ENCODE assay signal across 1 cellular context in genomic region chr7:151917791-151918311, GRCh38.
TF ChIP-seq lines count a peak whose summit lies in the region.

No MANE protein-coding gene starts in this region.

TF ChIP-seq in SK-N-SH, 30 proteins besides CTCF, POLR2A, EP300 and RAD21 (continued from another document):
- TF ChIP-seq USF2 (IDR thresholded peaks at IDR 0.05; ENCODE audit: borderline replicate concordance, low read depth, low read length) (no peak), FOXM1 (IDR thresholded peaks at IDR 0.05; ENCODE audit: low read depth) (no peak), MAX (IDR thresholded peaks at IDR 0.05; ENCODE audit: low read depth) (no peak), NRF1 (IDR thresholded peaks at IDR 0.05; ENCODE audit: low read depth, low read length) (no peak), TCF12 (IDR thresholded peaks at IDR 0.05) (no peak), GABPA (IDR thresholded peaks at IDR 0.05; ENCODE audit: low read depth) (no peak), IRF3 (IDR thresholded peaks at IDR 0.05; ENCODE audit: low read depth, low read length) (no peak)
